9 cellular contexts compared by ENCODE assay signal in the genomic region with DNA sequence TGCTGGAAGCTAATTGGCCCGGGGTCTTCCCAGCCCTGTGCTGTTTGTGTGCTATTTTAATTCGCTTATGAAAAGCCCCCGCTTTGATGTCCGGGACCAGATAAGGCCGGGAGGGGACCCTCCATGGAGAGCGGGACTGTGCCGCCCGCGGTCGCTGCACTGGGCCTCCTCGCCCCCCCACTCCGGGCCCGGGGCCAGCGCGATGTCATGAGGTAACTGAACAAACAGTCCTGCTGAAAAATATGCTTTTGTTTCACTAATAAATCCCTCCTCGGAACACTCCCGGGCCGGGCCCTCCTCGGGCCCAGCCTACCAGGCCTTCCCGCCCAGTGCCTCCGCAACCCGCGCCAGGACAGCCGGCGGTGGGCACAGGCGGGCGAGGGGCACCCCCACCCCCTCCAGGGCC.
DNase-seq lines count a peak whose midpoint lies in the region; ATAC-seq, FAIRE-seq and TF ChIP-seq lines count a peak whose summit lies in the region.
"Had no signal": no experiment of that assay in that cellular context is flagged by ENCODE, and none has a peak within 500 bp of the region (broad histone marks: within the 10 kb centered on the region; RNA-seq: fewer than 3 reads in every experiment).

No MANE protein-coding gene starts in this region.

- H3K9me3 ChIP-seq in endothelial cell of umbilical vein (replicated peaks; ENCODE audit: control insufficient read depth, insufficient read depth, low read length) (no peaks in the 10 kb centered on the region), mucosa of descending colon (no peaks in the 10 kb centered on the region)

- no peak overlapping the region for H3K9ac ChIP-seq in endothelial cell of umbilical vein (replicated peaks; ENCODE audit: extremely low read depth, insufficient read depth, low read length)

- CTCF ChIA-PET in endothelial cell of umbilical vein (lab: Charles Lee) = no interaction called here

- H3K79me2 ChIP-seq in endothelial cell of umbilical vein (ENCODE audit: control insufficient read depth, insufficient read depth, low read length) = no peaks in the 10 kb centered on the region

- BruUV-seq in endothelial cell of umbilical vein (replicated peaks; lab: Mats Ljungman, UMichigan) = no TSS peak

- TF ChIP-seq POLR2A in endothelial cell of umbilical vein (IDR thresholded peaks at IDR 0.05; ENCODE audit: low read depth, low read length) = no peak

- ATAC-seq in mucosa of descending colon (peak; percentile 67), GM21717 (IDR thresholded peaks at IDR 0.05; ENCODE audit: unreplicated experiment) (no peak)

- H3K27me3 ChIP-seq in endothelial cell of umbilical vein (ENCODE audit: control insufficient read depth in 2 of 2, insufficient read depth in 2 of 2, low read length in 2 of 2) = peaks cover 16 to 18% of the 10 kb centered on the region in 2 experiments

- peak; percentile 56 for DNase-seq in activated effector memory CD4-positive, alpha-beta T cell treated with anti-CD3 and anti-CD28 coated beads, Interleukin-2, amount 50 U/mL, for 16 hours
- no peak for DNase-seq in activated effector memory CD4-positive, alpha-beta T cell treated with Interleukin-2 at 50 U/mL for 16 hours
- DNase-seq in endothelial cell of umbilical vein (ENCODE audit: low read depth, low spot score) = peak; percentile 26
- DNase-seq in mucosa of descending colon = peak; percentile 66 to 77 (median 67)
- peak; percentile 91 for DNase-seq in ureter (ENCODE audit: low spot score)
- DNase-seq in HuH-7 (ENCODE audit: low spot score) = no peak
- DNase-seq in activated CD4-positive, CD25-positive, alpha-beta regulatory T cell treated with anti-CD3 and anti-CD28 coated beads, Interleukin-2, amount 50 U/mL, for 72 hours = no peak
- DNase-seq: NCI-H1436 had no signal

- intact Hi-C loops in endothelial cell of umbilical vein (cut with micrococcal nuclease) (no loop called here), mucosa of descending colon (cut with DNase I, micrococcal nuclease) (no loop called here)

- H4K20me1 ChIP-seq in endothelial cell of umbilical vein (replicated peaks; ENCODE audit: control insufficient read depth, extremely low read depth, insufficient read depth, low read length) = no peaks in the 10 kb centered on the region

- no peak for TF ChIP-seq CTCF in endothelial cell of umbilical vein (IDR thresholded peaks at IDR 0.05; ENCODE audit: extremely low read depth in 1 of 2, insufficient read depth in 1 of 2, low read depth in 1 of 2, low read length in 2 of 2)
- no peak for TF ChIP-seq CTCF in mucosa of descending colon (IDR thresholded peaks at IDR 0.05)

- H3K36me3 ChIP-seq in endothelial cell of umbilical vein (ENCODE audit: control insufficient read depth in 2 of 2, extremely low read depth in 1 of 2, insufficient read depth in 2 of 2, low read length in 2 of 2) (no peaks in the 10 kb centered on the region), mucosa of descending colon (ENCODE audit: low read depth) (no peaks in the 10 kb centered on the region)

- POLR2A ChIA-PET in endothelial cell of umbilical vein (lab: Charles Lee) = no interaction called here

- H3K9me1 ChIP-seq in endothelial cell of umbilical vein (replicated peaks; ENCODE audit: control insufficient read depth, extremely low read depth, insufficient read depth, low read length) = no peaks in the 10 kb centered on the region

- no peak overlapping the region for H3K4me2 ChIP-seq in endothelial cell of umbilical vein (ENCODE audit: insufficient read depth, low read length)

- dilution Hi-C loops in endothelial cell of umbilical vein (cut with MboI; ENCODE audit: extremely low pct_ligation_motif_present, low sequenced_read_pairs) = no loop called here

- no peak overlapping the region for H2AFZ ChIP-seq in endothelial cell of umbilical vein (ENCODE audit: low read depth, low read length)

- no peak overlapping the region for H3K4me3 ChIP-seq in endothelial cell of umbilical vein (replicated peaks in 1 of 3; ENCODE audit: insufficient read depth in 1 of 3, low read depth in 1 of 3, low read length in 3 of 3)
- H3K4me3 ChIP-seq in mucosa of descending colon = no peak overlapping the region

- H3K27ac ChIP-seq in endothelial cell of umbilical vein (ENCODE audit: insufficient read depth, low read depth, low read length) = no peak overlapping the region

- H3K4me1 ChIP-seq in endothelial cell of umbilical vein (ENCODE audit: control insufficient read depth, extremely low read depth, insufficient read depth, low read length) = peaks cover 1% of the 10 kb centered on the region
- H3K4me1 ChIP-seq in mucosa of descending colon (ENCODE audit: low read depth) = peaks cover 9% of the 10 kb centered on the region

- no peak for FAIRE-seq in endothelial cell of umbilical vein (lab: Jason Lieb, UNC)

TF ChIP-seq in endothelial cell of umbilical vein, 7 proteins besides CTCF, POLR2A, EP300 and RAD21:
- TF ChIP-seq GATA2 (IDR thresholded peaks at IDR 0.05; ENCODE audit: insufficient read depth, insufficient read length, low read depth, low read length) (no peak), MYC (IDR thresholded peaks at IDR 0.05; ENCODE audit: low read depth, low read length) (no peak), FOS (IDR thresholded peaks at IDR 0.05; ENCODE audit: borderline replicate concordance, insufficient read depth, low read length) (no peak), POLR2AphosphoS5 (IDR thresholded peaks at IDR 0.05; ENCODE audit: insufficient read depth, low read depth, low read length) (no peak), JUN (IDR thresholded peaks at IDR 0.05; ENCODE audit: borderline replicate concordance, insufficient read depth, insufficient read length, low read depth) (no peak), EZH2 (IDR thresholded peaks at IDR 0.05; ENCODE audit: borderline replicate concordance, low read depth, low read length, severe bottlenecking) (no peak)
- TF ChIP-seq, protein P1, sequence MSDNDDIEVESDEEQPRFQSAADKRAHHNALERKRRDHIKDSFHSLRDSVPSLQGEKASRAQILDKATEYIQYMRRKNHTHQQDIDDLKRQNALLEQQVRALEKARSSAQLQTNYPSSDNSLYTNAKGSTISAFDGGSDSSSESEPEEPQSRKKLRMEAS (IDR thresholded peaks at IDR 0.05; ENCODE audit: insufficient read depth, insufficient read length) = no peak
TF ChIP-seq in endothelial cell of umbilical vein: peak in this region for 0.

Comparison
In these comparisons a context has a peak if more than half of its experiments do, and no peak if none do; other contexts are left out.
1. DNase-seq: peak in activated effector memory CD4-positive, alpha-beta T cell treated with anti-CD3 and anti-CD28 coated beads, Interleukin-2, amount 50 U/mL, for 16 hours (single experiment), endothelial cell of umbilical vein (single experiment), mucosa of descending colon (3 of 3) and ureter (single experiment); none in activated effector memory CD4-positive, alpha-beta T cell treated with Interleukin-2 at 50 U/mL for 16 hours (single experiment), HuH-7 (single experiment) and activated CD4-positive, CD25-positive, alpha-beta regulatory T cell treated with anti-CD3 and anti-CD28 coated beads, Interleukin-2, amount 50 U/mL, for 72 hours (single experiment).